9 cellular contexts compared by ENCODE assay signal in genomic region chr1:241520080-241520465, GRCh38. TPM values are rescaled to one million over a fixed set of nuclear protein-coding genes. Genes with fewer than 3 reads are reported as not detected.
A peak's percentile ranks its signal among the peaks of the same experiment; 100 is the strongest.
DNase-seq lines count a peak whose midpoint lies in the region; ATAC-seq, FAIRE-seq and TF ChIP-seq lines count a peak whose summit lies in the region.
"Had no signal": no experiment of that assay in that cellular context is flagged by ENCODE, and none has a peak within 500 bp of the region (broad histone marks: within the 10 kb centered on the region; RNA-seq: fewer than 3 reads in every experiment).

No MANE protein-coding gene starts in this region.

- H3K9me3 ChIP-seq in Loucy (ENCODE audit: insufficient read depth, low read depth, low read length) (no peaks in the 10 kb centered on the region), neuron (ENCODE audit: low read length) (no peaks in the 10 kb centered on the region)

- H3K4me3 Mint-ChIP-seq in activated CD4-positive, alpha-beta T cell treated with anti-CD3 and anti-CD28 coated beads, Interleukin-2, amount 10 ng/mL, durations not matched to agents 7 days and 5 days = no peak overlapping the region
- H3K4me3 Mint-ChIP-seq: type B pancreatic cell had no signal

- no peak for TF ChIP-seq CTCF in AG09309 (IDR thresholded peaks at IDR 0.05; ENCODE audit: control insufficient read depth, insufficient read depth, low read depth, low read length, missing control alignments)
- TF ChIP-seq CTCF in Loucy (conservative IDR thresholded peaks at IDR 0.05; ENCODE audit: low read length) = no peak

- peaks cover 24% of the 10 kb centered on the region for H4K20me1 ChIP-seq in Loucy (ENCODE audit: insufficient read depth, low read length, poor library complexity, severe bottlenecking)

- FAIRE-seq in endometrium (lab: Jason Lieb, UNC) = peak; percentile 65

- H3K9me3 Mint-ChIP-seq in activated CD4-positive, alpha-beta T cell treated with anti-CD3 and anti-CD28 coated beads, Interleukin-2, amount 10 ng/mL, durations not matched to agents 7 days and 5 days = no peaks in the 10 kb centered on the region
- H3K9me3 Mint-ChIP-seq: type B pancreatic cell had no signal

- ATAC-seq in HG03039 (IDR thresholded peaks at IDR 0.05; ENCODE audit: unreplicated experiment) (no peak), HG02623 (IDR thresholded peaks at IDR 0.05; ENCODE audit: unreplicated experiment) (no peak)

- POLR2A ChIA-PET in activated CD4-positive, alpha-beta T cell treated with anti-CD3 and anti-CD28 coated beads, Interleukin-2, amount 10 ng/mL, durations not matched to agents 7 days and 5 days (lab: Charles Lee) = interaction anchor here (1.2 kb wide), 1 partner anchor 32 kb away, joined by 3 read pairs; no protein-coding TSS in a partner anchor

- peaks cover 27% of the 10 kb centered on the region for H3K4me1 Mint-ChIP-seq in activated CD4-positive, alpha-beta T cell treated with anti-CD3 and anti-CD28 coated beads, Interleukin-2, amount 10 ng/mL, durations not matched to agents 7 days and 5 days

- no peaks in the 10 kb centered on the region for H3K36me3 ChIP-seq in Loucy (ENCODE audit: insufficient read depth, low read length)
- peaks cover 8% of the 10 kb centered on the region for H3K36me3 ChIP-seq in neuron (ENCODE audit: insufficient read depth, low read length)

- H2AFZ ChIP-seq in Loucy (ENCODE audit: low read length) (peak overlapping the region; percentile 84), neuron (ENCODE audit: low read depth, low read length) (peak overlapping the region; percentile 77)

- peaks cover 11% of the 10 kb centered on the region for H3K4me1 ChIP-seq in Loucy (ENCODE audit: insufficient read depth, low read length, poor library complexity, severe bottlenecking)
- H3K4me1 ChIP-seq in neuron (ENCODE audit: insufficient read depth, low read length) = peaks cover 18% of the 10 kb centered on the region

- H3F3A ChIP-seq in Loucy (ENCODE audit: low read depth) = no peaks in the 10 kb centered on the region

- peak overlapping the region; percentile 71 for H3K4me2 ChIP-seq in Loucy (ENCODE audit: low read depth, low read length, poor library complexity, severe bottlenecking)

- H3K36me3 Mint-ChIP-seq in activated CD4-positive, alpha-beta T cell treated with anti-CD3 and anti-CD28 coated beads, Interleukin-2, amount 10 ng/mL, durations not matched to agents 7 days and 5 days (ENCODE audit: low read depth) = peaks cover 9% of the 10 kb centered on the region

- peaks cover 41% of the 10 kb centered on the region for H3K27me3 ChIP-seq in Loucy (ENCODE audit: insufficient read depth, low read length, poor library complexity, severe bottlenecking)
- H3K27me3 ChIP-seq in neuron (ENCODE audit: insufficient read depth, low read length) = peaks cover 2% of the 10 kb centered on the region

- H3K79me2 ChIP-seq in Loucy (ENCODE audit: insufficient read depth, low read length) = peaks cover 34% of the 10 kb centered on the region

- peak overlapping the region; percentile 56 for H3K9ac ChIP-seq in Loucy (ENCODE audit: low read depth, low read length, poor library complexity, severe bottlenecking)

- H3K27ac Mint-ChIP-seq in activated CD4-positive, alpha-beta T cell treated with anti-CD3 and anti-CD28 coated beads, Interleukin-2, amount 10 ng/mL, durations not matched to agents 7 days and 5 days = no peak overlapping the region
- H3K27ac Mint-ChIP-seq: type B pancreatic cell had no signal

- DNase-seq in AG09309 (ENCODE audit: low read depth) (no peak), KG1 (lab: John Stamatoyannopoulos, UW) (no peak)
- no peak for DNase-seq in activated CD4-positive, alpha-beta T cell treated with anti-CD3 and anti-CD28 coated beads, Interleukin-2, amount 10 ng/mL, durations not matched to agents 7 days and 5 days

- CTCF ChIA-PET in activated CD4-positive, alpha-beta T cell treated with anti-CD3 and anti-CD28 coated beads, Interleukin-2, amount 10 ng/mL, durations not matched to agents 7 days and 5 days (lab: Charles Lee) = interaction anchor here (0.6 to 1.1 kb wide), 2 partner anchors 19 to 1065 kb away, joined by 3 to 4 read pairs; no protein-coding TSS in a partner anchor

- H3K9me2 ChIP-seq in Loucy (replicated peaks; ENCODE audit: low read depth, low read length) = no peaks in the 10 kb centered on the region

- H3K27me3 Mint-ChIP-seq in activated CD4-positive, alpha-beta T cell treated with anti-CD3 and anti-CD28 coated beads, Interleukin-2, amount 10 ng/mL, durations not matched to agents 7 days and 5 days = peaks cover 31% of the 10 kb centered on the region

- H3K4me3 ChIP-seq in AG09309 (ENCODE audit: control insufficient read depth, low read depth, low read length) (peak overlapping the region; percentile 38), Loucy (ENCODE audit: low read length, poor library complexity, severe bottlenecking) (peak overlapping the region; percentile 89), neuron (ENCODE audit: low read length) (peak overlapping the region; percentile 55)

RNA-seq across cellular contexts. Expression of gene FH, which starts 0.5 kb away (rescaled TPM):
- total RNA-seq in activated CD4-positive, alpha-beta T cell treated with anti-CD3 and anti-CD28 coated beads, Interleukin-2, amount 10 ng/mL, durations not matched to agents 7 days and 5 days = 10 to 100 TPM; 63.9 to 66.3 TPM

RNA-seq across cellular contexts. Expression of gene KMO, which starts 12.1 kb away (rescaled TPM):
- under 1 TPM in 1 of 2 experiments, not detected in 1; 0.12 TPM for total RNA-seq in activated CD4-positive, alpha-beta T cell treated with anti-CD3 and anti-CD28 coated beads, Interleukin-2, amount 10 ng/mL, durations not matched to agents 7 days and 5 days

Comparison
In these comparisons a context has a peak if more than half of its experiments do, and no peak if none do; other contexts are left out.
1. H3K4me3 ChIP-seq: peak in every context shown above with its lines; median percentile 89 in Loucy; 55 in neuron; 38 in AG09309.